13 cellular contexts compared by ENCODE assay signal in genomic region chr22:49810363-49811013, GRCh38. TPM values are rescaled to one million over a fixed set of nuclear protein-coding genes. Genes with fewer than 3 reads are reported as not detected.
DNase-seq lines count a peak whose midpoint lies in the region; ATAC-seq and TF ChIP-seq lines count a peak whose summit lies in the region.
"Had no signal": no experiment of that assay in that cellular context is flagged by ENCODE, and none has a peak within 500 bp of the region (broad histone marks: within the 10 kb centered on the region; RNA-seq: fewer than 3 reads in every experiment).

No MANE protein-coding gene starts in this region.

- H3K4me3 Mint-ChIP-seq in osteocyte (ENCODE audit: unreplicated experiment): no peak overlapping the region
- H3K4me3 Mint-ChIP-seq: nephron progenitor cell had no signal

- in situ Hi-C loops in Caki2 (cut with HindIII; ENCODE audit: low pct_unique_long_range_greater_than_20kb, low sequenced_read_pairs) (no loop called here), GM13976 (cut with MboI; ENCODE audit: low sequenced_read_pairs, unreplicated experiment) (no loop called here)

- H3K27ac Mint-ChIP-seq in osteocyte (ENCODE audit: unreplicated experiment): peak overlapping the region; percentile 19

- H3K36me3 Mint-ChIP-seq in osteocyte (ENCODE audit: unreplicated experiment): peaks cover 27% of the 10 kb centered on the region

- peaks cover 32% of the 10 kb centered on the region for H3K4me1 Mint-ChIP-seq in osteocyte (ENCODE audit: unreplicated experiment)

- H3K9me3 Mint-ChIP-seq in osteocyte (ENCODE audit: unreplicated experiment): no peaks in the 10 kb centered on the region

- TF ChIP-seq CTCF in choroid plexus epithelial cell (conservative IDR thresholded peaks at IDR 0.05; ENCODE audit: low read depth, low read length) (no peak), osteocyte (IDR thresholded peaks at IDR 0.05) (no peak), GM13976 (IDR thresholded peaks at IDR 0.05; ENCODE audit: borderline replicate concordance, control extremely low read depth, extremely low read depth, insufficient read depth, missing control alignments) (no peak)

- no peaks in the 10 kb centered on the region for H3K27me3 Mint-ChIP-seq in osteocyte (ENCODE audit: unreplicated experiment)

- H3K4me3 ChIP-seq in choroid plexus epithelial cell (ENCODE audit: low read depth, low read length): no peak overlapping the region

- DNase-seq in Caki2 (ENCODE audit: low read depth) (peak; percentile 20), OCI-M1 (lab: John Stamatoyannopoulos, UW) (peak; percentile 4), choroid plexus epithelial cell (ENCODE audit: low read depth) (peak; percentile 52), osteocyte (ENCODE audit: extremely low spot score, unreplicated experiment) (no peak), GM13976 (ENCODE audit: low spot score) (no peak), NCI-H774 (lab: John Stamatoyannopoulos, UW) (no peak)
- DNase-seq: activated effector memory CD4-positive, alpha-beta T cell treated with Interleukin-2 at 50 U/mL for 16 hours; brain microvascular endothelial cell; DMS 273 treated with DMSO at 0.1 percent for 48 hours; NCI-H1930; NCI-H82; nephron progenitor cell had no signal

- no peak for ATAC-seq in HG02678 (IDR thresholded peaks at IDR 0.05; ENCODE audit: unreplicated experiment)

RNA-seq across cellular contexts. Expression of gene BRD1, which starts 17.2 kb away (rescaled TPM):
- 23.4 and 28.1 TPM in 2 replicates for total RNA-seq in Caki2 (2014; rRNA removed; shearing (Covaris generic); ENCODE audit: low replicate concordance)
- 34.3 and 40.6 TPM in 2 replicates for total RNA-seq in osteocyte

RNA-seq across cellular contexts. Expression of gene ZBED4, which starts 43.2 kb away (rescaled TPM):
- total RNA-seq in Caki2 (2014; rRNA removed; shearing (Covaris generic); ENCODE audit: low replicate concordance): 8.8 and 13.7 TPM in 2 replicates
- 17.2 and 17.3 TPM in 2 replicates for total RNA-seq in osteocyte

Comparison
In these comparisons a context has a peak if more than half of its experiments do, and no peak if none do; other contexts are left out.
1. DNase-seq: peak in Caki2 (single experiment), OCI-M1 (single experiment) and choroid plexus epithelial cell (single experiment); none in osteocyte (single experiment), GM13976 (single experiment) and NCI-H774 (single experiment).